ENCODE assay signal across 8 cellular contexts in genomic region chr22:44697423-44698179, GRCh38. TPM values are rescaled to one million over a fixed set of nuclear protein-coding genes. Genes with fewer than 3 reads are reported as not detected.
DNase-seq lines count a peak whose midpoint lies in the region; ATAC-seq, FAIRE-seq and TF ChIP-seq lines count a peak whose summit lies in the region.

No MANE protein-coding gene starts in this region.

- ATAC-seq in activated CD8-positive, alpha-beta memory T cell treated with anti-CD3 and anti-CD28 coated beads, Interleukin-2, amount 10 ng/mL, durations not matched to agents 7 days and 5 days = peak; percentile 43
- no peak for ATAC-seq in HG03159 (IDR thresholded peaks at IDR 0.05; ENCODE audit: unreplicated experiment)

- H3K9me3 Mint-ChIP-seq in activated CD8-positive, alpha-beta memory T cell treated with anti-CD3 and anti-CD28 coated beads, Interleukin-2, amount 10 ng/mL, durations not matched to agents 7 days and 5 days (ENCODE audit: low read depth) = no peaks in the 10 kb centered on the region
- H3K9me3 Mint-ChIP-seq in endodermal cell = no peaks in the 10 kb centered on the region

- CTCF ChIA-PET in activated CD8-positive, alpha-beta memory T cell treated with anti-CD3 and anti-CD28 coated beads, Interleukin-2, amount 10 ng/mL, durations not matched to agents 7 days and 5 days (lab: Charles Lee) = interaction anchor here (0.5 to 6.1 kb wide), 9 partner anchors 9 to 1624 kb away, joined by 3 to 91 read pairs (median 4); no protein-coding TSS in a partner anchor

- peaks cover 12% of the 10 kb centered on the region for H3K4me1 ChIP-seq in endodermal cell (ENCODE audit: control insufficient read depth, insufficient read depth, low read length)

- peaks cover 2% of the 10 kb centered on the region for H3K27me3 Mint-ChIP-seq in activated CD8-positive, alpha-beta memory T cell treated with anti-CD3 and anti-CD28 coated beads, Interleukin-2, amount 10 ng/mL, durations not matched to agents 7 days and 5 days
- H3K27me3 Mint-ChIP-seq in endodermal cell (ENCODE audit: insufficient read depth) = peaks cover 28% of the 10 kb centered on the region

- peak; percentile 90 for FAIRE-seq in GM12892 (lab: Jason Lieb, UNC)

- TF ChIP-seq POLR2A in GM12892 (IDR thresholded peaks at IDR 0.05; ENCODE audit: low read depth, low read length) = no peak

- WGBS in endodermal cell (ENCODE audit: insufficient coverage in 1 of 2, insufficient read length in 1 of 2), 2 experiments = 28 to 41% methylated on average over 11 to 22 of the region's 22 CpGs

- H3K9me3 ChIP-seq in endodermal cell (ENCODE audit: control insufficient read depth, low read length) = no peaks in the 10 kb centered on the region

- H3K27ac Mint-ChIP-seq in activated CD8-positive, alpha-beta memory T cell treated with anti-CD3 and anti-CD28 coated beads, Interleukin-2, amount 10 ng/mL, durations not matched to agents 7 days and 5 days = peak overlapping the region; percentile 57
- H3K27ac Mint-ChIP-seq in endodermal cell = no peak overlapping the region

- TF ChIP-seq CTCF in endodermal cell (conservative IDR thresholded peaks at IDR 0.05) = peak; percentile 96

- peaks cover 12% of the 10 kb centered on the region for H3K27me3 ChIP-seq in endodermal cell (ENCODE audit: control insufficient read depth, insufficient read depth, low read length, poor library complexity, severe bottlenecking)

- H3K9ac ChIP-seq in endodermal cell (ENCODE audit: extremely low read depth, low read length, poor library complexity, severe bottlenecking) = no peak overlapping the region

- H3K27ac ChIP-seq in endodermal cell (ENCODE audit: low read depth, low read length) = no peak overlapping the region

- no peaks in the 10 kb centered on the region for H3K36me3 Mint-ChIP-seq in activated CD8-positive, alpha-beta memory T cell treated with anti-CD3 and anti-CD28 coated beads, Interleukin-2, amount 10 ng/mL, durations not matched to agents 7 days and 5 days
- no peaks in the 10 kb centered on the region for H3K36me3 Mint-ChIP-seq in endodermal cell (ENCODE audit: low read depth)

- H3K4me1 Mint-ChIP-seq in activated CD8-positive, alpha-beta memory T cell treated with anti-CD3 and anti-CD28 coated beads, Interleukin-2, amount 10 ng/mL, durations not matched to agents 7 days and 5 days = peaks cover 17% of the 10 kb centered on the region
- H3K4me1 Mint-ChIP-seq in endodermal cell = no peaks in the 10 kb centered on the region

- no peaks in the 10 kb centered on the region for H3K36me3 ChIP-seq in endodermal cell (ENCODE audit: control insufficient read depth, insufficient read depth, low read length)

- H3K4me3 ChIP-seq in endodermal cell (ENCODE audit: low read length) = no peak overlapping the region

- DNase-seq in 8988T = peak; percentile 71
- peak; percentile 86 for DNase-seq in GM12892 (ENCODE audit: insufficient read length)
- peak; percentile 50 for DNase-seq in NK-92 treated with Interleukin-12 subunit alpha and Interleukin-12 subunit beta, amount 100 ng/mL, for 24 hours (lab: John Stamatoyannopoulos, UW)
- DNase-seq in activated CD8-positive, alpha-beta memory T cell treated with anti-CD3 and anti-CD28 coated beads, Interleukin-2, amount 10 ng/mL, durations not matched to agents 7 days and 5 days = peak; percentile 89
- peak; percentile 97 for DNase-seq in endodermal cell
- DNase-seq in myocyte (ENCODE audit: low read depth) = peak; percentile 82
- DNase-seq in stimulated activated CD8-positive, alpha-beta memory T cell treated with anti-CD3 and anti-CD28 coated beads, Interleukin-7, amount 100 ng/mL, for 1 hour (ENCODE audit: low read depth in 2 of 2) = peak; percentile 70 to 79

- no peak overlapping the region for H3K4me3 Mint-ChIP-seq in activated CD8-positive, alpha-beta memory T cell treated with anti-CD3 and anti-CD28 coated beads, Interleukin-2, amount 10 ng/mL, durations not matched to agents 7 days and 5 days
- H3K4me3 Mint-ChIP-seq in endodermal cell = no peak overlapping the region

RNA-seq across cellular contexts. Expression of gene PRR5, which starts 4.4 kb away (rescaled TPM):
- polyA plus RNA-seq in GM12892 (2012; ENCODE audit: missing spikeins) = 0.66 TPM
- total RNA-seq in activated CD8-positive, alpha-beta memory T cell treated with anti-CD3 and anti-CD28 coated beads, Interleukin-2, amount 10 ng/mL, durations not matched to agents 7 days and 5 days = 10 to 100 TPM; 20.0 to 35.7 TPM
- total RNA-seq in endodermal cell = 10 to 100 TPM; 32.0 to 37.2 TPM
- polyA plus RNA-seq in endodermal cell (2013, experiment 1 of 2) = 13.0 TPM
- polyA plus RNA-seq in endodermal cell (2013, experiment 2 of 2) = 12.3 TPM
- 54.3 and 78.2 TPM in 2 replicates for total RNA-seq in myocyte
- polyA plus RNA-seq in myocyte (2012) = 51.6 TPM

RNA-seq across cellular contexts. Expression of gene ARHGAP8, which starts 54.8 kb away (rescaled TPM):
- not detected for polyA plus RNA-seq in GM12892 (2012; ENCODE audit: missing spikeins)
- 1 to 10 TPM; 1.1 TPM for total RNA-seq in activated CD8-positive, alpha-beta memory T cell treated with anti-CD3 and anti-CD28 coated beads, Interleukin-2, amount 10 ng/mL, durations not matched to agents 7 days and 5 days
- total RNA-seq in endodermal cell = 10 to 100 TPM; 45.2 to 51.3 TPM
- 9.3 TPM for polyA plus RNA-seq in endodermal cell (2013, experiment 1 of 2)
- polyA plus RNA-seq in endodermal cell (2013, experiment 2 of 2) = 4.3 TPM
- 0.13 and 1.9 TPM in 2 replicates for total RNA-seq in myocyte
- 2.8 TPM for polyA plus RNA-seq in myocyte (2012)

Comparison
In these comparisons a context has a peak if more than half of its experiments do, and no peak if none do; other contexts are left out.
1. RNA of gene ARHGAP8, which starts 54.8 kb away (total RNA-seq): 45.2 to 51.3 TPM in endodermal cell; 1.1 TPM in activated CD8-positive, alpha-beta memory T cell treated with anti-CD3 and anti-CD28 coated beads, Interleukin-2, amount 10 ng/mL, durations not matched to agents 7 days and 5 days and 0.13 to 1.9 TPM in myocyte; every median in the first group is over 10 times any median in the second.
2. Peak in every context shown above with its lines, with median percentiles within 50 percentile points of each other: DNase-seq.